Comparison of ENCODE assay signal across 8 cellular contexts in genomic region chr2:212537311-212538155, GRCh38. TPM values are rescaled to one million over a fixed set of nuclear protein-coding genes. Genes with fewer than 3 reads are reported as not detected.
A peak's percentile ranks its signal among the peaks of the same experiment; 100 is the strongest.
DNase-seq lines count a peak whose midpoint lies in the region; ATAC-seq and TF ChIP-seq lines count a peak whose summit lies in the region.

No MANE protein-coding gene starts in this region.

- TF ChIP-seq EP300 in SK-N-SH (IDR thresholded peaks at IDR 0.05; ENCODE audit: borderline replicate concordance in 1 of 2, low read depth in 1 of 2, low read length in 1 of 2), result no peak

- H3K27me3 Mint-ChIP-seq in nephron (ENCODE audit: low read depth), result peaks cover 85% of the 10 kb centered on the region

- peak overlapping the region; percentile 94 to 97 (median 96) for H3K4me3 Mint-ChIP-seq in nephron

- no peaks in the 10 kb centered on the region for H3K9me2 ChIP-seq in SK-N-SH

- H3K36me3 Mint-ChIP-seq in nephron (ENCODE audit: low read depth), result no peaks in the 10 kb centered on the region

- POLR2A ChIA-PET in SK-N-SH (lab: Yijun Ruan, JAX), result no interaction called here

- H3K79me2 ChIP-seq in SK-N-SH (ENCODE audit: insufficient read depth), result no peaks in the 10 kb centered on the region

- DNase-seq in stimulated activated CD4-positive, alpha-beta T cell treated with anti-CD3 and anti-CD28 coated beads, Interleukin-15, amount 100 ng/mL, for 24 hours, result peak; percentile 11
- DNase-seq in stimulated activated CD4-positive, alpha-beta T cell treated with anti-CD3 and anti-CD28 coated beads, Interleukin-4, amount 100 ng/mL, for 24 hours, result no peak
- DNase-seq in SK-N-SH (peak; percentile 69), fibroblast of pulmonary artery (ENCODE audit: low read depth) (peak; percentile 20), GDM1 (lab: John Stamatoyannopoulos, UW) (no peak)
- no peak for DNase-seq in NK-92 treated with Interleukin-12 subunit alpha and Interleukin-12 subunit beta, amount 100 ng/mL, for 24 hours (lab: John Stamatoyannopoulos, UW)

- peaks cover 33% of the 10 kb centered on the region for H3K27me3 ChIP-seq in SK-N-SH (ENCODE audit: insufficient read depth)

- TF ChIP-seq RAD21 in SK-N-SH (IDR thresholded peaks at IDR 0.05; ENCODE audit: low read length), result no peak

- no peaks in the 10 kb centered on the region for H3K36me3 ChIP-seq in SK-N-SH (replicated peaks in 1 of 2; ENCODE audit: control insufficient read depth in 1 of 2, insufficient read depth in 2 of 2, low read length in 1 of 2)

- H3K9ac ChIP-seq in SK-N-SH, result no peak overlapping the region

- CTCF ChIA-PET in SK-N-SH (lab: Yijun Ruan, JAX), result interaction anchor here (0.7 to 2.8 kb wide), 4 partner anchors 10 to 792 kb away, joined by 3 to 11 read pairs (median 8); no protein-coding TSS in a partner anchor

- H3K4me3 ChIP-seq in SK-N-SH (ENCODE audit: low read depth in 2 of 2, low read length in 1 of 2), result peak overlapping the region; percentile 65 to 72
- H3K4me3 ChIP-seq in fibroblast of pulmonary artery (replicated peaks; ENCODE audit: low read depth, low read length), result peak overlapping the region; percentile 60

- peak overlapping the region; percentile 82; the same call in 1 of the 2 replicates for H2AFZ ChIP-seq in SK-N-SH (ENCODE audit: low read depth)

- H3K4me2 ChIP-seq in SK-N-SH, result peak overlapping the region; percentile 89

- H3F3A ChIP-seq in SK-N-SH (replicated peaks; ENCODE audit: insufficient read depth), result peaks cover 12% of the 10 kb centered on the region

- no peaks in the 10 kb centered on the region for H4K20me1 ChIP-seq in SK-N-SH (ENCODE audit: insufficient read depth)

- ATAC-seq in HG02981 (IDR thresholded peaks at IDR 0.05; ENCODE audit: unreplicated experiment), result no peak

- H3K27ac ChIP-seq in SK-N-SH (ENCODE audit: low read depth in 2 of 2, low read length in 1 of 2), result no peak overlapping the region

- H3K4me1 ChIP-seq in SK-N-SH (ENCODE audit: control insufficient read depth in 1 of 2, insufficient read depth in 2 of 2, low read depth in 1 of 2, low read length in 1 of 2), result peaks cover 2 to 11% of the 10 kb centered on the region in 2 experiments; a peak in 3 of 4 replicates

- no peaks in the 10 kb centered on the region for H3K9me3 Mint-ChIP-seq in nephron

- no peaks in the 10 kb centered on the region for H3K9me3 ChIP-seq in SK-N-SH

- H3K4me1 Mint-ChIP-seq in nephron, result peaks cover 18% of the 10 kb centered on the region

- H3K27ac Mint-ChIP-seq in nephron, result peak overlapping the region; percentile 5 to 94 (median 45)

- TF ChIP-seq CTCF in SK-N-SH (IDR thresholded peaks at IDR 0.05), result no peak
- TF ChIP-seq CTCF in fibroblast of pulmonary artery (IDR thresholded peaks at IDR 0.05; ENCODE audit: low read length, missing control alignments), result no peak
- no peak for TF ChIP-seq CTCF in nephron (IDR thresholded peaks at IDR 0.05; ENCODE audit: unreplicated experiment in 3 of 3)

- WGBS in SK-N-SH (ENCODE audit: low lambda C conversion rate), result 2% methylated on average over 12 of the region's 65 CpGs

TF ChIP-seq in SK-N-SH, 30 proteins besides CTCF, POLR2A, EP300 and RAD21:
- TF ChIP-seq TAF1 (IDR thresholded peaks at IDR 0.05; ENCODE audit: borderline replicate concordance, low read depth, low read length) (no peak), MXI1 (IDR thresholded peaks at IDR 0.05; ENCODE audit: low read depth, low read length) (no peak), JUND (IDR thresholded peaks at IDR 0.05) (no peak), RXRA (IDR thresholded peaks at IDR 0.05; ENCODE audit: borderline replicate concordance, low read depth) (no peak)
- TF ChIP-seq, protein P1, sequence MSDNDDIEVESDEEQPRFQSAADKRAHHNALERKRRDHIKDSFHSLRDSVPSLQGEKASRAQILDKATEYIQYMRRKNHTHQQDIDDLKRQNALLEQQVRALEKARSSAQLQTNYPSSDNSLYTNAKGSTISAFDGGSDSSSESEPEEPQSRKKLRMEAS (IDR thresholded peaks at IDR 0.05; ENCODE audit: low read depth), result no peak

RNA-seq across cellular contexts. Expression of gene ERBB4, which starts 1.1 kb away (rescaled TPM):
- polyA plus RNA-seq in SK-N-SH (2012; rRNA removed), result 0.05 TPM in 2 replicates
- polyA plus RNA-seq in SK-N-SH (2012; cell fraction: cytosol; rRNA removed), result 0.05 and 0.08 TPM in 2 replicates
- polyA plus RNA-seq in SK-N-SH (2012; cell fraction: nucleus; rRNA removed), result 0.11 TPM in 1 of 2 replicates, not detected in the other

Comparison
In these comparisons a context has a peak if more than half of its experiments do, and no peak if none do; other contexts are left out.
1. DNase-seq: peak in stimulated activated CD4-positive, alpha-beta T cell treated with anti-CD3 and anti-CD28 coated beads, Interleukin-15, amount 100 ng/mL, for 24 hours (single experiment), SK-N-SH (single experiment) and fibroblast of pulmonary artery (single experiment); none in stimulated activated CD4-positive, alpha-beta T cell treated with anti-CD3 and anti-CD28 coated beads, Interleukin-4, amount 100 ng/mL, for 24 hours (single experiment), NK-92 treated with Interleukin-12 subunit alpha and Interleukin-12 subunit beta, amount 100 ng/mL, for 24 hours (single experiment) and GDM1 (single experiment).